14 cellular contexts compared by ENCODE assay signal in genomic region chr18:57430166-57430958, GRCh38. TPM values are rescaled to one million over a fixed set of nuclear protein-coding genes. Genes with fewer than 3 reads are reported as not detected.
DNase-seq lines count a peak whose midpoint lies in the region; FAIRE-seq and TF ChIP-seq lines count a peak whose summit lies in the region.
"Had no signal": no experiment of that assay in that cellular context is flagged by ENCODE, and none has a peak within 500 bp of the region (broad histone marks: within the 10 kb centered on the region; RNA-seq: fewer than 3 reads in every experiment).

No MANE protein-coding gene starts in this region.

- H3K4me3 ChIP-seq in left ventricle myocardium inferior (no peak overlapping the region), astrocyte (ENCODE audit: insufficient read depth, low read depth, low read length) (no peak overlapping the region), testis (no peak overlapping the region), tibial artery (no peak overlapping the region)
- H3K4me3 ChIP-seq: skin epidermis had no signal

- DNase-seq in cardiac septum (ENCODE audit: low spot score) (peak; percentile 59), left ventricle myocardium inferior (no peak), astrocyte (ENCODE audit: low read depth) (no peak), left kidney (ENCODE audit: low read depth, low spot score) (peak; percentile 28), testis (peak; percentile 19), T-helper 9 cell (no peak), tibial artery (no peak), NCI-H345 (lab: John Stamatoyannopoulos, UW) (no peak)
- DNase-seq: NCI-H1048, SK-N-SH had no signal

- 6 to 8% methylated on average over 22 to 30 of the region's 30 CpGs for WGBS in testis, 2 donors

- H3K36me3 ChIP-seq in left ventricle myocardium inferior (no peaks in the 10 kb centered on the region), astrocyte (ENCODE audit: insufficient read depth, low read length) (no peaks in the 10 kb centered on the region), testis (ENCODE audit: low read depth, missing control alignments) (no peaks in the 10 kb centered on the region), tibial artery (no peaks in the 10 kb centered on the region)

- no peak overlapping the region for H3K4me3 Mint-ChIP-seq in astrocyte (ENCODE audit: unreplicated experiment)
- H3K4me3 Mint-ChIP-seq: activated naive CD4-positive, alpha-beta T cell treated with anti-CD3 and anti-CD28 coated beads for 36 hours had no signal

- H3K36me3 Mint-ChIP-seq in astrocyte (ENCODE audit: low read depth, unreplicated experiment), result no peaks in the 10 kb centered on the region

- H4K20me1 ChIP-seq in astrocyte (ENCODE audit: insufficient read depth, low read length), result no peaks in the 10 kb centered on the region

- no peak for FAIRE-seq in astrocyte (lab: Jason Lieb, UNC)
- FAIRE-seq: bronchial epithelial cell had no signal

- H3K79me2 ChIP-seq in astrocyte (ENCODE audit: insufficient read depth, low read length), result no peaks in the 10 kb centered on the region

- no peak for TF ChIP-seq POLR2A in testis (IDR thresholded peaks at IDR 0.05)

- H3K27ac Mint-ChIP-seq in astrocyte (ENCODE audit: unreplicated experiment), result peak overlapping the region; percentile 3

- H3K27ac ChIP-seq in left ventricle myocardium inferior (replicated peaks) (no peak overlapping the region), astrocyte (ENCODE audit: low read depth, low read length) (no peak overlapping the region), testis (no peak overlapping the region), tibial artery (no peak overlapping the region)
- H3K27ac ChIP-seq: skin epidermis, VCaP had no signal

- peaks cover 100% of the 10 kb centered on the region for H3K27me3 ChIP-seq in left ventricle myocardium inferior (ENCODE audit: low read depth)
- H3K27me3 ChIP-seq in astrocyte (ENCODE audit: insufficient read depth, low read length), result peaks cover 86% of the 10 kb centered on the region
- H3K27me3 ChIP-seq in testis, result peaks cover 5% of the 10 kb centered on the region
- peaks cover 21 to 93% of the 10 kb centered on the region in 2 donors for H3K27me3 ChIP-seq in tibial artery

- peak overlapping the region; percentile 36 for H3K4me2 ChIP-seq in astrocyte (ENCODE audit: low read length)
- H3K4me2 ChIP-seq: SK-N-SH had no signal

- intact Hi-C loops in cardiac septum (cut with DNase I), result no loop called here
- intact Hi-C loops in left ventricle myocardium inferior (cut with micrococcal nuclease), result no loop called here
- intact Hi-C loops in testis (cut with DNase I; ENCODE audit: low total_unique reads), result no loop called here
- intact Hi-C loops in tibial artery (cut with DNase I; ENCODE audit: low total_unique reads), result no loop called here

- H3K4me1 ChIP-seq in left ventricle myocardium inferior, result peaks cover 43% of the 10 kb centered on the region
- H3K4me1 ChIP-seq in astrocyte (ENCODE audit: insufficient read depth, low read length), result no peaks in the 10 kb centered on the region
- H3K4me1 ChIP-seq in testis, result no peaks in the 10 kb centered on the region
- H3K4me1 ChIP-seq in tibial artery, result peaks cover 0 to 39% (median 22%) of the 10 kb centered on the region in 4 donors

- peaks cover 7% of the 10 kb centered on the region for H3K9me3 ChIP-seq in left ventricle myocardium inferior (replicated peaks)
- peaks cover 5% of the 10 kb centered on the region for H3K9me3 ChIP-seq in astrocyte (ENCODE audit: insufficient read depth, low read depth, low read length)
- no peaks in the 10 kb centered on the region for H3K9me3 ChIP-seq in testis
- peaks cover 0 to 18% (median 15%) of the 10 kb centered on the region in 3 donors for H3K9me3 ChIP-seq in tibial artery
- H3K9me3 ChIP-seq: SK-N-SH had no signal

- H3K4me1 Mint-ChIP-seq in astrocyte (ENCODE audit: low read depth, unreplicated experiment), result peaks cover 9% of the 10 kb centered on the region

- H3K9ac ChIP-seq in astrocyte (ENCODE audit: low read length), result no peak overlapping the region
- H3K9ac ChIP-seq: SK-N-SH had no signal

- no peak overlapping the region for H2AFZ ChIP-seq in astrocyte (ENCODE audit: low read depth, low read length)

- no peak for TF ChIP-seq CTCF in left ventricle myocardium inferior (IDR thresholded peaks at IDR 0.05; ENCODE audit: borderline replicate concordance)
- no peak for TF ChIP-seq CTCF in astrocyte (IDR thresholded peaks at IDR 0.05; ENCODE audit: insufficient read depth, low read depth, low read length)
- no peak for TF ChIP-seq CTCF in testis (IDR thresholded peaks at IDR 0.05)
- no peak for TF ChIP-seq CTCF in tibial artery (IDR thresholded peaks at IDR 0.05)

- peaks cover 12% of the 10 kb centered on the region for H3K9me3 Mint-ChIP-seq in astrocyte (ENCODE audit: unreplicated experiment)

- peaks cover 55% of the 10 kb centered on the region for H3K27me3 Mint-ChIP-seq in astrocyte (ENCODE audit: low read depth, unreplicated experiment)

RNA-seq across cellular contexts. Expression of gene ONECUT2, which starts 4.8 kb away (rescaled TPM):
- 0.22 TPM for total RNA-seq in cardiac septum
- total RNA-seq in left ventricle myocardium inferior, result 0.41 TPM
- 5.2 and 6.2 TPM in 2 replicates for total RNA-seq in astrocyte
- total RNA-seq in testis, result under 1 TPM; 0.79 to 0.93 TPM
- 0.69 TPM for polyA plus RNA-seq in testis (ENCODE audit: insufficient read depth, low read depth, low replicate concordance)
- total RNA-seq: activated naive CD4-positive, alpha-beta T cell treated with anti-CD3 and anti-CD28 coated beads for 36 hours had no signal

Comparison
In these comparisons a context has a peak if more than half of its experiments do, and no peak if none do; other contexts are left out.
1. DNase-seq: peak in cardiac septum (single experiment), left kidney (single experiment) and testis (single experiment); none in left ventricle myocardium inferior (single experiment), astrocyte (single experiment), T-helper 9 cell (single experiment), tibial artery (0 of 2) and NCI-H345 (single experiment).